Comparison of ENCODE assay signal across 8 cellular contexts in the genomic region with DNA sequence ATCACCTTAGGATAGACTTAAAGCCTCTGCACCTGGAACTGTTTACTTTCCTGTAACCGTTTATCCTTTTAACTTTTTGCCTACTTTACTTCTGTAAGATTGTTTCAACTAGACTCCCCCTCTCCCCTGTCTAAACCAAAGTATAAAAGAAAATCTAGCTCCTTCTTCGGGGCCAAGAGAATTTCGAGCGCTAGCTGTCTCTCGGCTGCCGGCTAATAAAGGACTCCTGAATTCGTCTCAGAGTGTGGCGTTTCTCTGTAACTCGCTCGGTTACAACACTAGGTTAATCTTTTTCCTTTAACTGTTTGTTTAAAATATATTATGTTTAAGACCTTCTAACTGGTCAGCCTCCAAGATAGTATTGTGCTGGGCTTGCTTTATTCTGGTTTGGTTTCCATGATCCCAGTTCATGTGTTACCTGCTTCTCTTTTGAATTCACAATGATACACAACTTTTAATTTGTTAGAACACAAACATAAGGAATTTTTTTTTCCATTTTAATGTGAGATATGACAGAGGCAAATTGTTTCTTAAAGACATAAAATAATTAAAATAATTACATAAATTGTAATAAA. TPM values are rescaled to one million over a fixed set of nuclear protein-coding genes. Genes with fewer than 3 reads are reported as not detected.
DNase-seq lines count a peak whose midpoint lies in the region; ATAC-seq, FAIRE-seq and TF ChIP-seq lines count a peak whose summit lies in the region.

No MANE protein-coding gene starts in this region.

- peak overlapping the region; percentile 100; the same call in 1 of the 2 replicates for H4K91ac ChIP-seq in IMR-90 (ENCODE audit: insufficient read depth, low read depth, low read length)

- no peak for TF ChIP-seq EP300 in A549 (IDR thresholded peaks at IDR 0.05)

- peak overlapping the region; percentile 60 for H2AFZ ChIP-seq in IMR-90 (replicated peaks; ENCODE audit: low read length, poor library complexity)

- in situ Hi-C loops in IMR-90 (cut with MboI; ENCODE audit: low sequenced_read_pairs) = loop anchor here (10.0 kb wide), 2 partner anchors 64 to 264 kb away; partner anchors contain the start of gene PSMG4

- 0 out of 2 replicates have a peak overlapping the region, but pooled peaks have one; percentile 2 for H4K5ac ChIP-seq in IMR-90 (ENCODE audit: low read depth, low read length)

- peak overlapping the region; percentile 100 for H3K4ac ChIP-seq in IMR-90 (ENCODE audit: low read depth, low read length)

- WGBS in A549 (ENCODE audit: missing lambda C conversion rate) = 83% methylated on average over 10 of the region's 10 CpGs
- 8% methylated on average over 2 of the region's 10 CpGs; no CpG with 5 or more reads in 1 of the 2 experiments for WGBS in IMR-90 (ENCODE audit: extremely low coverage in 2 of 2, insufficient read length in 1 of 2), 2 experiments

- H3K36me3 ChIP-seq in IMR-90 (ENCODE audit: control insufficient read depth, insufficient read depth, low read length) = no peaks in the 10 kb centered on the region
- H3K36me3 ChIP-seq in muscle layer of colon (ENCODE audit: insufficient read depth, low read length) = no peaks in the 10 kb centered on the region

- H3K79me1 ChIP-seq in IMR-90 (ENCODE audit: low read depth in 1 of 2, low read length in 2 of 2) = peaks cover 0 to 10% of the 10 kb centered on the region in 2 experiments; a peak in 1 of 4 replicates

- H2BK5ac ChIP-seq in IMR-90 (ENCODE audit: low read depth, low read length, poor library complexity, severe bottlenecking) = peak overlapping the region; percentile 100

- peak overlapping the region; percentile 78 to 100; a peak in 3 of 4 replicates for H4K8ac ChIP-seq in IMR-90 (ENCODE audit: low read depth in 2 of 2, low read length in 2 of 2)

- CTCF ChIA-PET in A549 (lab: Yijun Ruan, JAX) (interaction anchor here (0.6 to 5.7 kb wide), 6 partner anchors 11 to 200 kb away, joined by 3 to 142 read pairs (median 16); no protein-coding TSS in a partner anchor), IMR-90 (lab: Yijun Ruan, JAX) (interaction anchor here (1.4 to 3.1 kb wide), 3 partner anchors 11 to 144 kb away, joined by 4 to 37 read pairs (median 13); no protein-coding TSS in a partner anchor)

- H3K4me3 ChIP-seq in A549 (no peak overlapping the region), IMR-90 (ENCODE audit: insufficient read depth, low read depth, low read length) (peak overlapping the region; percentile 72), muscle layer of colon (ENCODE audit: low read depth in 1 of 2, low read length in 2 of 2) (peak overlapping the region in 1 of 2 donors; percentile 94)

- intact Hi-C loops in IMR-90 (cut with micrococcal nuclease) = no loop called here

- TF ChIP-seq RAD21 in A549 (conservative IDR thresholded peaks at IDR 0.05 in 1 of 2, IDR thresholded peaks at IDR 0.05 in 1 of 2) (no peak), IMR-90 (IDR thresholded peaks at IDR 0.05; ENCODE audit: low read length) (no peak)

- H3K9me3 ChIP-seq in A549 (no peaks in the 10 kb centered on the region), IMR-90 (ENCODE audit: control insufficient read depth, insufficient read depth, low read length) (no peaks in the 10 kb centered on the region), muscle layer of colon (ENCODE audit: low read length) (no peaks in the 10 kb centered on the region)

- POLR2A ChIA-PET in A549 (lab: Yijun Ruan, JAX) = interaction anchor here (1.9 to 2.9 kb wide), 4 partner anchors 9 to 144 kb away, joined by 5 to 25 read pairs (median 16); partner anchors contain the start of genes NQO2 and RIPK1
- POLR2A ChIA-PET in IMR-90 (lab: Charles Lee; ENCODE audit: unreplicated experiment) = interaction anchor here (1.0 to 1.2 kb wide), 2 partner anchors 11 to 73 kb away, joined by 3 read pairs; no protein-coding TSS in a partner anchor

- no TSS peak for BruUV-seq in IMR-90 (replicated peaks; lab: Mats Ljungman, UMichigan)

- H3K18ac ChIP-seq in IMR-90 (ENCODE audit: low read depth, low read length) = peak overlapping the region; percentile 99; the same call in 1 of the 2 replicates

- H3K14ac ChIP-seq in IMR-90 (replicated peaks; ENCODE audit: low read depth, low read length) = peak overlapping the region; percentile 100

- peak overlapping the region; percentile 100 for H3K56ac ChIP-seq in IMR-90 (ENCODE audit: extremely low read depth, insufficient read depth, low read length)

- H2BK120ac ChIP-seq in IMR-90 (ENCODE audit: low read depth, low read length) = peak overlapping the region; percentile 100

- dilution Hi-C loops in IMR-90 (cut with HindIII; ENCODE audit: low sequenced_read_pairs, unreplicated experiment) = no loop called here

- peak overlapping the region; percentile 43; the same call in 1 of the 2 replicates for H2BK20ac ChIP-seq in IMR-90 (ENCODE audit: low read depth, low read length)

- H3K9me1 ChIP-seq in IMR-90 (ENCODE audit: insufficient read depth, low read length) = peaks cover 12% of the 10 kb centered on the region

- no peak overlapping the region for H2AK9ac ChIP-seq in IMR-90 (replicated peaks; ENCODE audit: low read depth, low read length, poor library complexity)

- peak overlapping the region; percentile 97; the same call in 1 of the 3 replicates for H3K4me2 ChIP-seq in A549
- peak overlapping the region; percentile 91 for H3K4me2 ChIP-seq in IMR-90 (ENCODE audit: low read depth, low read length)

- H3K4me1 ChIP-seq in A549 (peaks cover 28% of the 10 kb centered on the region), IMR-90 (ENCODE audit: control insufficient read depth, insufficient read depth, low read length) (peaks cover 12% of the 10 kb centered on the region), muscle layer of colon (ENCODE audit: insufficient read depth, low read length) (peaks cover 21% of the 10 kb centered on the region)

- no peak for TF ChIP-seq POLR2A in A549 (IDR thresholded peaks at IDR 0.05; ENCODE audit: low read length)
- TF ChIP-seq POLR2A in IMR-90 (IDR thresholded peaks at IDR 0.05; ENCODE audit: low read depth, low read length) = no peak

- ATAC-seq in A549 = no peak
- no peak for ATAC-seq in IMR-90 (ENCODE audit: low read depth)
- no peak for ATAC-seq in GM19452 (IDR thresholded peaks at IDR 0.05; ENCODE audit: unreplicated experiment)
- no peak for ATAC-seq in HG03378 (IDR thresholded peaks at IDR 0.05; ENCODE audit: unreplicated experiment)

- H3K27me3 ChIP-seq in IMR-90 (ENCODE audit: control insufficient read depth, insufficient read depth, low read length) (no peaks in the 10 kb centered on the region), muscle layer of colon (ENCODE audit: control insufficient read depth in 1 of 2, insufficient read depth in 2 of 2, low read length in 2 of 2) (no peaks in the 10 kb centered on the region)

- H4K20me1 ChIP-seq in IMR-90 (ENCODE audit: insufficient read depth, low read length) = no peaks in the 10 kb centered on the region

- H3K9ac ChIP-seq in IMR-90 (ENCODE audit: low read depth, low read length) (peak overlapping the region; percentile 99), muscle layer of colon (ENCODE audit: low read length) (peak overlapping the region; percentile 62)

- DNase-seq in A549 (ENCODE audit: low read depth in 1 of 2, low spot score in 1 of 2) = no peak
- no peak for DNase-seq in IMR-90
- peak in 4 of 61 donors; percentile 13 to 49 (median 48) for DNase-seq in caudate nucleus (lab: John Stamatoyannopoulos, UW)
- no peak for DNase-seq in DMS153 treated with DMSO at 0.1 percent for 48 hours (lab: John Stamatoyannopoulos, UW; ENCODE audit: unreplicated experiment)
- DNase-seq in T-helper 9 cell = no peak

- no peak overlapping the region for H2AK5ac ChIP-seq in IMR-90 (ENCODE audit: low read depth, low read length)

- TF ChIP-seq CTCF in A549 (IDR thresholded peaks at IDR 0.05) (no peak), IMR-90 (conservative IDR thresholded peaks at IDR 0.05; ENCODE audit: low read depth, low read length) (no peak)

- H2BK15ac ChIP-seq in IMR-90 (ENCODE audit: low read depth, low read length) = peak overlapping the region; percentile 16; the same call in 2 of the 3 replicates

- H3K23ac ChIP-seq in IMR-90 (ENCODE audit: low read depth, low read length) = peak overlapping the region; percentile 100; the same call in 1 of the 2 replicates

- no peak for FAIRE-seq in A549 (lab: Jason Lieb, UNC)

- H3K27ac ChIP-seq in A549 = peak overlapping the region; percentile 96 to 99; a peak in 3 of 6 replicates
- H3K27ac ChIP-seq in IMR-90 (ENCODE audit: insufficient read depth, low read length) = peak overlapping the region; percentile 98
- peak overlapping the region; percentile 100 for H3K27ac ChIP-seq in caudate nucleus (ENCODE audit: low read depth, low read length)
- H3K27ac ChIP-seq in muscle layer of colon (ENCODE audit: low read depth, low read length) = peak overlapping the region; percentile 81

TF ChIP-seq in A549, 52 proteins besides CTCF, POLR2A, EP300 and RAD21 (continues in another document):
- no peak for TF ChIP-seq FOXS1 (CRISPR knock-in tag; IDR thresholded peaks at IDR 0.05)

TF ChIP-seq in IMR-90, 13 proteins besides CTCF, POLR2A, EP300 and RAD21 (continues in another document):
- TF ChIP-seq MAFK (IDR thresholded peaks at IDR 0.05; ENCODE audit: low read depth, low read length) = no peak

RNA-seq across cellular contexts. Expression of gene NQO2, which starts 8.7 kb away (rescaled TPM):
- polyA plus RNA-seq in A549 (2011; rRNA removed) = 77.0 and 86.5 TPM in 2 replicates
- 78.6 and 80.2 TPM in 2 replicates for polyA plus RNA-seq in A549 (2012; cell fraction: cytosol; rRNA removed)
- 37.9 and 48.4 TPM in 2 replicates for polyA plus RNA-seq in A549 (2012; cell fraction: nucleus; rRNA removed)
- 61.3 to 70.6 TPM (median 67.2 TPM) in 3 replicates for polyA plus RNA-seq in A549 (2017; fragmentation: RNase III; extraction: RNeasy Plus Mini Kit Qiagen cat#74134 plus additional on column Dnase treatment)
- polyA minus RNA-seq in A549 (2011; rRNA and poly(A)+ RNA removed) = 47.2 and 54.9 TPM in 2 replicates
- total RNA-seq in IMR-90 (2012; rRNA removed) = 59.4 and 72.1 TPM in 2 replicates
- 41.9 and 42.5 TPM in 2 replicates for polyA plus RNA-seq in IMR-90 (2012; rRNA removed)
- polyA plus RNA-seq in IMR-90 (2012; cell fraction: cytosol; rRNA removed) = 31.1 and 51.6 TPM in 2 replicates
- polyA plus RNA-seq in IMR-90 (2012; cell fraction: nucleus; rRNA removed; ENCODE audit: low replicate concordance) = 13.5 and 24.4 TPM in 2 replicates

RNA-seq across cellular contexts. Expression of gene SERPINB6, which starts 19.7 kb away (rescaled TPM):
- 107 and 126 TPM in 2 replicates for polyA plus RNA-seq in A549 (2011; rRNA removed)
- polyA plus RNA-seq in A549 (2012; cell fraction: cytosol; rRNA removed) = 84.1 and 91.4 TPM in 2 replicates
- polyA plus RNA-seq in A549 (2012; cell fraction: nucleus; rRNA removed) = 86.4 and 139 TPM in 2 replicates
- 98.5 to 107 TPM (median 104 TPM) in 3 replicates for polyA plus RNA-seq in A549 (2017; fragmentation: RNase III; extraction: RNeasy Plus Mini Kit Qiagen cat#74134 plus additional on column Dnase treatment)
- polyA minus RNA-seq in A549 (2011; rRNA and poly(A)+ RNA removed) = 65.5 and 65.6 TPM in 2 replicates
- 37.1 and 60.3 TPM in 2 replicates for total RNA-seq in IMR-90 (2012; rRNA removed)
- 78.7 and 91.1 TPM in 2 replicates for polyA plus RNA-seq in IMR-90 (2012; rRNA removed)
- 74.7 and 123 TPM in 2 replicates for polyA plus RNA-seq in IMR-90 (2012; cell fraction: cytosol; rRNA removed)
- 93.6 and 162 TPM in 2 replicates for polyA plus RNA-seq in IMR-90 (2012; cell fraction: nucleus; rRNA removed; ENCODE audit: low replicate concordance)
